27 cellular contexts compared by ENCODE assay signal in the genomic region with DNA sequence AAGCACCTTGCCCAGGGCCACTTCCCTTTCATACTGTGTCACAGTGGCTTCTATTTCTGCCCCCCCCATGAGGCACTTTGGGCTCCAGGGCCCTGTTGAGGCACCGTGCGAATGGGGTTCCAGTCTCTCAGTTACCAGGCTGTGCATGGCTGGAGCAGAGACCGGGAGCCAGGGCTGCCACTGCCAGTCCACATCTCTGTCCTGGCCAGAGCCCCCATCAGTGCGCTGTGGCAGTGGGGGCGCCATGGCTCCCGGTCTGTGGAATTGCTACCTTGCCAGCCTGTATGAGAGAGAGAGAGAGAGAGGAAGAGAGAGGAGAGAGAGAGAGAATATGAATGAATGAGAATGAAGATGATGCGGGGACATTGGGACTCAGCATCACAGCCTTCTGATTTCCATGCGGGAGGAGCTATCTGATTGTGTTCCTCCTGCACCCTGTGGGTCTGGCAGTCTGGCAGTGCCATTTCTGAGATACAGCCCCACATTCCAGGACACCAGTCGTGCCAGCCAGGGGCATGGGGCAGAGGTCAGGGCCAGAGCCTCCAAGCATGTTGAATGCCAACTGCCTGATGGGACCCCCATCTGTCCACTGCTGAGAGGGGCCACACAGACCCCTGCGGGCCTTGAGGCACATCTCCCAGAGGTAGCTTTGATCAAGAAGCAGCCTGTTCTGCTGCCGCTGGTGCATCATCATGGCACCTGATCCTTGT.
DNase-seq lines count a peak whose midpoint lies in the region; ATAC-seq and TF ChIP-seq lines count a peak whose summit lies in the region.
"Had no signal": no experiment of that assay in that cellular context is flagged by ENCODE, and none has a peak within 500 bp of the region (broad histone marks: within the 10 kb centered on the region; RNA-seq: fewer than 3 reads in every experiment).

No MANE protein-coding gene starts in this region.

- no peak overlapping the region for H3K4me2 ChIP-seq in neural progenitor cell

- no peak overlapping the region for H3K9ac ChIP-seq in neural progenitor cell

- no peak for TF ChIP-seq CTCF in natural killer cell (IDR thresholded peaks at IDR 0.05)
- TF ChIP-seq CTCF in chondrocyte (IDR thresholded peaks at IDR 0.05) = no peak
- TF ChIP-seq CTCF in neural progenitor cell (IDR thresholded peaks at IDR 0.05) = no peak

- H3K9me3 Mint-ChIP-seq in natural killer cell treated with Interleukin-12 subunit alpha and Interleukin-12 subunit beta and Interleukin-15 and Interleukin-18, amount 100 ng/mL, for 72 hours = no peaks in the 10 kb centered on the region
- H3K9me3 Mint-ChIP-seq in natural killer cell (no peaks in the 10 kb centered on the region), chondrocyte (ENCODE audit: low read depth) (no peaks in the 10 kb centered on the region), neural progenitor cell (peaks cover 2% of the 10 kb centered on the region)
- H3K9me3 Mint-ChIP-seq: activated CD4-positive, alpha-beta memory T cell treated with anti-CD3 and anti-CD28 coated beads, Interleukin-2, amount 10 ng/mL, durations not matched to agents 7 days and 5 days; activated naive CD4-positive, alpha-beta T cell treated with anti-CD3 and anti-CD28 coated beads, Interleukin-2, amount 50 U/mL, for 24 hours; T-helper 2 cell treated with Interferon-gamma antibody and Interleukin-4, amounts not matched to agents 5 μg/mL and 100 μg/mL, for 36 hours had no signal

- H3K27ac Mint-ChIP-seq in natural killer cell treated with Interleukin-12 subunit alpha and Interleukin-12 subunit beta and Interleukin-15 and Interleukin-18, amount 100 ng/mL, for 72 hours = no peak overlapping the region
- H3K27ac Mint-ChIP-seq in natural killer cell (peak overlapping the region in 1 of 2 donors; percentile 48), chondrocyte (ENCODE audit: unreplicated experiment) (no peak overlapping the region), neural progenitor cell (peak overlapping the region; percentile 50)
- H3K27ac Mint-ChIP-seq: activated CD4-positive, alpha-beta memory T cell treated with anti-CD3 and anti-CD28 coated beads, Interleukin-2, amount 10 ng/mL, durations not matched to agents 7 days and 5 days; activated naive CD4-positive, alpha-beta T cell treated with anti-CD3 and anti-CD28 coated beads, Interleukin-2, amount 50 U/mL, for 24 hours; T-helper 2 cell treated with Interferon-gamma antibody and Interleukin-4, amounts not matched to agents 5 μg/mL and 100 μg/mL, for 36 hours had no signal

- H3K27ac ChIP-seq in neural progenitor cell = no peak overlapping the region
- H3K27ac ChIP-seq: prostate gland, sigmoid colon, testis had no signal

- H3K4me1 Mint-ChIP-seq in natural killer cell treated with Interleukin-12 subunit alpha and Interleukin-12 subunit beta and Interleukin-15 and Interleukin-18, amount 100 ng/mL, for 72 hours (ENCODE audit: low read depth in 2 of 2) = peaks cover 17 to 50% of the 10 kb centered on the region in 2 donors
- peaks cover 56 to 81% of the 10 kb centered on the region in 2 donors for H3K4me1 Mint-ChIP-seq in natural killer cell
- H3K4me1 Mint-ChIP-seq in chondrocyte (ENCODE audit: low read depth) = peaks cover 5% of the 10 kb centered on the region
- H3K4me1 Mint-ChIP-seq in neural progenitor cell = peaks cover 36% of the 10 kb centered on the region

- no peaks in the 10 kb centered on the region for H3K79me2 ChIP-seq in neural progenitor cell (ENCODE audit: low read depth)

- H3K4me3 ChIP-seq in neural progenitor cell = no peak overlapping the region
- H3K4me3 ChIP-seq: prostate gland, sigmoid colon, testis had no signal

- H3K36me3 ChIP-seq in neural progenitor cell = no peaks in the 10 kb centered on the region
- H3K36me3 ChIP-seq: prostate gland, sigmoid colon had no signal

- intact Hi-C loops in natural killer cell (cut with micrococcal nuclease) = no loop called here
- intact Hi-C loops in sciatic nerve (cut with DNase I) = no loop called here

- no peaks in the 10 kb centered on the region for H3K4me1 ChIP-seq in neural progenitor cell
- H3K4me1 ChIP-seq: prostate gland, testis had no signal

- no peaks in the 10 kb centered on the region for H3K36me3 Mint-ChIP-seq in natural killer cell treated with Interleukin-12 subunit alpha and Interleukin-12 subunit beta and Interleukin-15 and Interleukin-18, amount 100 ng/mL, for 72 hours
- H3K36me3 Mint-ChIP-seq in natural killer cell = no peaks in the 10 kb centered on the region
- no peaks in the 10 kb centered on the region for H3K36me3 Mint-ChIP-seq in chondrocyte (ENCODE audit: low read depth)
- peaks cover 1% of the 10 kb centered on the region for H3K36me3 Mint-ChIP-seq in neural progenitor cell
- H3K36me3 Mint-ChIP-seq: activated naive CD4-positive, alpha-beta T cell treated with anti-CD3 and anti-CD28 coated beads, Interleukin-2, amount 50 U/mL, for 24 hours had no signal

- no peaks in the 10 kb centered on the region for H4K20me1 ChIP-seq in neural progenitor cell (ENCODE audit: low read depth)

- H3K27me3 ChIP-seq in neural progenitor cell = no peaks in the 10 kb centered on the region
- H3K27me3 ChIP-seq: sigmoid colon, testis had no signal

- no peaks in the 10 kb centered on the region for H3K9me3 ChIP-seq in neural progenitor cell (ENCODE audit: low read depth)
- H3K9me3 ChIP-seq: prostate gland, sigmoid colon, testis had no signal

- no peak overlapping the region for H3K4me3 Mint-ChIP-seq in natural killer cell treated with Interleukin-12 subunit alpha and Interleukin-12 subunit beta and Interleukin-15 and Interleukin-18, amount 100 ng/mL, for 72 hours
- H3K4me3 Mint-ChIP-seq in natural killer cell (no peak overlapping the region), chondrocyte (ENCODE audit: unreplicated experiment) (no peak overlapping the region), neural progenitor cell (no peak overlapping the region)
- H3K4me3 Mint-ChIP-seq: activated CD4-positive, alpha-beta memory T cell treated with anti-CD3 and anti-CD28 coated beads, Interleukin-2, amount 10 ng/mL, durations not matched to agents 7 days and 5 days; activated naive CD4-positive, alpha-beta T cell treated with anti-CD3 and anti-CD28 coated beads, Interleukin-2, amount 50 U/mL, for 24 hours; T-helper 2 cell treated with Interferon-gamma antibody and Interleukin-4, amounts not matched to agents 5 μg/mL and 100 μg/mL, for 36 hours had no signal

- no peak overlapping the region for H2AFZ ChIP-seq in neural progenitor cell (replicated peaks)

- no peak for ATAC-seq in natural killer cell treated with Interleukin-12 subunit alpha and Interleukin-12 subunit beta and Interleukin-15 and Interleukin-18, amount 100 ng/mL, for 72 hours
- ATAC-seq in natural killer cell (no peak), GM18511 (IDR thresholded peaks at IDR 0.05; ENCODE audit: unreplicated experiment) (no peak), sciatic nerve (no peak)
- ATAC-seq: HCT116, left colon, PC-3, SK-N-SH treated with all-trans-retinoic acid at 6 μM for 48 hours had no signal

- DNase-seq in natural killer cell treated with Interleukin-12 subunit alpha and Interleukin-12 subunit beta and Interleukin-15 and Interleukin-18, amount 100 ng/mL, for 72 hours (ENCODE audit: low spot score) = peak; percentile 32
- no peak for DNase-seq in natural killer cell
- DNase-seq in chondrocyte (ENCODE audit: low spot score) = peak; percentile 82
- no peak for DNase-seq in neural progenitor cell (ENCODE audit: low spot score)
- no peak for DNase-seq in activated effector memory CD4-positive, alpha-beta T cell treated with anti-CD3 and anti-CD28 coated beads, Interleukin-2, amount 50 U/mL, for 16 hours
- DNase-seq in sciatic nerve (ENCODE audit: low spot score) = no peak
- DNase-seq: activated CD4-positive, alpha-beta memory T cell treated with anti-CD3 and anti-CD28 coated beads, Interleukin-2, amount 10 ng/mL, durations not matched to agents 7 days and 5 days; activated CD8-positive, alpha-beta memory T cell treated with anti-CD3 and anti-CD28 coated beads, Interleukin-2, amount 50 U/mL, for 4 hours; amygdala; EL; hypothalamus; left colon; mesendoderm; NCI-H1417 treated with DMSO at 0.1 percent for 48 hours; NCI-H2029 treated with DMSO at 0.1 percent for 48 hours; NCI-H526; nucleus accumbens; PC-3; sigmoid colon; stimulated activated CD4-positive, alpha-beta T cell treated with anti-CD3 and anti-CD28 coated beads, Interleukin-4, amount 100 ng/mL, for 4 hours; testis had no signal

- H3K27me3 Mint-ChIP-seq in natural killer cell treated with Interleukin-12 subunit alpha and Interleukin-12 subunit beta and Interleukin-15 and Interleukin-18, amount 100 ng/mL, for 72 hours = no peaks in the 10 kb centered on the region
- no peaks in the 10 kb centered on the region for H3K27me3 Mint-ChIP-seq in natural killer cell (ENCODE audit: low read depth in 2 of 2)
- H3K27me3 Mint-ChIP-seq in chondrocyte (ENCODE audit: low read depth) = no peaks in the 10 kb centered on the region
- peaks cover 9% of the 10 kb centered on the region for H3K27me3 Mint-ChIP-seq in neural progenitor cell (ENCODE audit: insufficient read depth, low read depth)
- H3K27me3 Mint-ChIP-seq: activated CD4-positive, alpha-beta memory T cell treated with anti-CD3 and anti-CD28 coated beads, Interleukin-2, amount 10 ng/mL, durations not matched to agents 7 days and 5 days; activated naive CD4-positive, alpha-beta T cell treated with anti-CD3 and anti-CD28 coated beads, Interleukin-2, amount 50 U/mL, for 24 hours had no signal

- no peaks in the 10 kb centered on the region for H3F3A ChIP-seq in neural progenitor cell (ENCODE audit: low read depth)

Comparison
In these comparisons a context has a peak if more than half of its experiments do, and no peak if none do; other contexts are left out.
1. DNase-seq: peak in natural killer cell treated with Interleukin-12 subunit alpha and Interleukin-12 subunit beta and Interleukin-15 and Interleukin-18, amount 100 ng/mL, for 72 hours (single experiment) and chondrocyte (single experiment); none in natural killer cell (single experiment), neural progenitor cell (single experiment), activated effector memory CD4-positive, alpha-beta T cell treated with anti-CD3 and anti-CD28 coated beads, Interleukin-2, amount 50 U/mL, for 16 hours (single experiment) and sciatic nerve (single experiment).